Comparison of ENCODE assay signal across 29 cellular contexts in the genomic region with DNA sequence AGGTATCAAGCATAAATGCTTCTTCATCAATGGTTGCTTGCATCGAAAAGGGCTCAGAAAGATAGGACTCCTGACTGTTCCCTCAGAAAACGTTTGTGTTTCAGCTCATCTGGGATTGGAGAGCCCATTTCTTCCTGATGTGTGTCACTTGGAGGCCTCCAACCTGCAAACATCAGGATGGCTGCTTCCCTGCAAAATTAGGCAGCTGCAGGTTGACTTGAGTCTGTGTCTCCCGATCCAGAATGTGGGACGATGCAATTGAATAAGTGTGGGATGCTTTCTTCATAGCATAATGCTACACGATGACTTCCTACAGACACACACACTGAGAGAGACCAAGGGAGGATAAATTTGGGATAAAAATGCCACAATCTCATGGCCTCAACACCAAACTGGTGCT. TPM values are rescaled to one million over a fixed set of nuclear protein-coding genes. Genes with fewer than 3 reads are reported as not detected.
"Had no signal": no experiment of that assay in that cellular context is flagged by ENCODE, and none has a peak within 500 bp of the region (broad histone marks: within the 10 kb centered on the region; RNA-seq: fewer than 3 reads in every experiment).

No MANE protein-coding gene starts in this region.

- H3K4me3 Mint-ChIP-seq: activated CD4-positive, alpha-beta memory T cell treated with anti-CD3 and anti-CD28 coated beads for 36 hours; activated CD4-positive, alpha-beta T cell treated with anti-CD3 and anti-CD28 coated beads, Interleukin-2, amount 10 ng/mL, durations not matched to agents 24 days and 14 days; central memory CD8-positive, alpha-beta T cell; dendritic cell treated with granulocyte-macrophage colony-stimulating factor and Interleukin-4, amounts not matched to agents 40 ng/mL and 50 ng/mL, for 4 days; endodermal cell; naive thymus-derived CD4-positive, alpha-beta T cell; stimulated activated naive B cell treated with anti-CD40 and anti-IgM and Interleukin-4, amounts not matched to agents 10 μg/mL and 1 μg/mL and 100 μg/mL, for 72 hours had no signal

- H3K4me1 ChIP-seq: breast epithelium, foreskin keratinocyte, pancreas, prostate gland had no signal

- FAIRE-seq: pancreas had no signal

- H3K36me3 ChIP-seq: breast epithelium, esophagus muscularis mucosa, heart right ventricle, pancreas, prostate gland, stomach, suprapubic skin, tibial artery had no signal

- H3K36me3 Mint-ChIP-seq: activated CD4-positive, alpha-beta memory T cell treated with anti-CD3 and anti-CD28 coated beads for 36 hours; stimulated activated naive B cell treated with anti-CD40 and anti-IgM and Interleukin-4, amounts not matched to agents 10 μg/mL and 1 μg/mL and 100 μg/mL, for 72 hours had no signal

- H3K4me2 ChIP-seq: smooth muscle cell had no signal

- H3K27ac ChIP-seq: breast epithelium, esophagus muscularis mucosa, foreskin keratinocyte, heart right ventricle, pancreas, prostate gland, stomach, suprapubic skin, tibial artery had no signal

- H3K9me3 ChIP-seq: breast epithelium, esophagus muscularis mucosa, heart right ventricle, pancreas, prostate gland, stomach, suprapubic skin, tibial artery had no signal

- ATAC-seq: foreskin keratinocyte; heart right ventricle; naive thymus-derived CD4-positive, alpha-beta T cell; pancreas; stimulated activated naive B cell treated with anti-CD40 and anti-IgM and Interleukin-4, amounts not matched to agents 10 μg/mL and 1 μg/mL and 100 μg/mL, for 72 hours had no signal

- DNase-seq: activated CD4-positive, alpha-beta memory T cell treated with anti-CD3 and anti-CD28 coated beads for 36 hours; activated CD4-positive, alpha-beta T cell treated with anti-CD3 and anti-CD28 coated beads, Interleukin-2, amount 10 ng/mL, durations not matched to agents 24 days and 14 days; activated CD4-positive, CD25-positive, alpha-beta regulatory T cell treated with anti-CD3 and anti-CD28 coated beads, Interleukin-2, amount 50 U/mL, for 72 hours; activated naive CD4-positive, alpha-beta T cell treated with anti-CD3 and anti-CD28 coated beads, Interleukin-2, amount 50 U/mL, for 16 hours; activated T-cell treated with anti-CD3 and anti-CD28 coated beads, Interleukin-2, amount 50 U/mL, for 48 hours; amniotic stem cell; endodermal cell; foreskin keratinocyte; heart right ventricle; midbrain; naive thymus-derived CD4-positive, alpha-beta T cell; pancreas; stimulated activated CD4-positive, alpha-beta T cell treated with anti-CD3 and anti-CD28 coated beads, Interleukin-1b, Interleukin-23, amount 100 ng/mL, for 48 hours; stimulated activated CD4-positive, alpha-beta T cell treated with anti-CD3 and anti-CD28 coated beads, Interleukin-4, amount 100 ng/mL, for 4 hours; stimulated activated CD8-positive, alpha-beta memory T cell treated with anti-CD3 and anti-CD28 coated beads, Interleukin-4, amount 100 ng/mL, for 48 hours; stimulated activated naive B cell treated with anti-CD40 and anti-IgM and Interleukin-4, amounts not matched to agents 10 μg/mL and 1 μg/mL and 100 μg/mL, for 72 hours; stomach; T-helper 2 cell; tibial artery had no signal

- H3K9me3 Mint-ChIP-seq: activated CD4-positive, alpha-beta memory T cell treated with anti-CD3 and anti-CD28 coated beads for 36 hours; activated CD4-positive, alpha-beta T cell treated with anti-CD3 and anti-CD28 coated beads, Interleukin-2, amount 10 ng/mL, durations not matched to agents 24 days and 14 days; central memory CD8-positive, alpha-beta T cell; dendritic cell treated with granulocyte-macrophage colony-stimulating factor and Interleukin-4, amounts not matched to agents 40 ng/mL and 50 ng/mL, for 4 days; endodermal cell; naive thymus-derived CD4-positive, alpha-beta T cell; stimulated activated naive B cell treated with anti-CD40 and anti-IgM and Interleukin-4, amounts not matched to agents 10 μg/mL and 1 μg/mL and 100 μg/mL, for 72 hours had no signal

- H3K4me3 ChIP-seq: breast epithelium, esophagus muscularis mucosa, heart right ventricle, pancreas, prostate gland, smooth muscle cell, stomach, suprapubic skin, tibial artery had no signal

- H3K27ac Mint-ChIP-seq: activated CD4-positive, alpha-beta memory T cell treated with anti-CD3 and anti-CD28 coated beads for 36 hours; activated CD4-positive, alpha-beta T cell treated with anti-CD3 and anti-CD28 coated beads, Interleukin-2, amount 10 ng/mL, durations not matched to agents 24 days and 14 days; dendritic cell treated with granulocyte-macrophage colony-stimulating factor and Interleukin-4, amounts not matched to agents 40 ng/mL and 50 ng/mL, for 4 days; endodermal cell; naive thymus-derived CD4-positive, alpha-beta T cell; stimulated activated naive B cell treated with anti-CD40 and anti-IgM and Interleukin-4, amounts not matched to agents 10 μg/mL and 1 μg/mL and 100 μg/mL, for 72 hours had no signal

RNA-seq across cellular contexts. Expression of a gene that starts 42.2 kb away (rescaled TPM):
- total RNA-seq: activated CD4-positive, alpha-beta memory T cell treated with anti-CD3 and anti-CD28 coated beads for 36 hours; activated CD4-positive, alpha-beta T cell treated with anti-CD3 and anti-CD28 coated beads, Interleukin-2, amount 10 ng/mL, durations not matched to agents 24 days and 14 days; breast epithelium; esophagus muscularis mucosa; foreskin keratinocyte; glomerular endothelial cell; kidney epithelial cell; smooth muscle cell; stomach; ureter had no signal
- polyA plus RNA-seq: foreskin keratinocyte; heart right ventricle; naive thymus-derived CD4-positive, alpha-beta T cell; smooth muscle cell; stomach had no signal
